In genomic region chr2:83261591-83262136, GRCh38 we compare ENCODE assay signal across 1 cellular context.
TF ChIP-seq lines count a peak whose summit lies in the region.

No MANE protein-coding gene starts in this region.

TF ChIP-seq in HepG2, 621 proteins besides CTCF, POLR2A, EP300 and RAD21 (continued from another document):
- TF ChIP-seq GMEB2 (CRISPR knock-in tag; IDR thresholded peaks at IDR 0.05; ENCODE audit: low read depth) (no peak), ZNF362 (CRISPR knock-in tag; IDR thresholded peaks at IDR 0.05; ENCODE audit: borderline replicate concordance) (peak; percentile 87), ISL2 (CRISPR knock-in tag; IDR thresholded peaks at IDR 0.05) (peak; percentile 32; the same call in 1 of the 2 replicates), NCOA2 (CRISPR knock-in tag; IDR thresholded peaks at IDR 0.05) (peak; percentile 47; the same call in 1 of the 2 replicates), GATAD2A (CRISPR knock-in tag; IDR thresholded peaks at IDR 0.05) (peak; percentile 86), ZNF3 (CRISPR knock-in tag; IDR thresholded peaks at IDR 0.05) (no peak), GABPA (IDR thresholded peaks at IDR 0.05; ENCODE audit: low read depth, low read length) (no peak), GABPA (CRISPR knock-in tag; IDR thresholded peaks at IDR 0.05; ENCODE audit: low read depth) (peak; percentile 13; the same call in 1 of the 2 replicates), POGZ (CRISPR knock-in tag; IDR thresholded peaks at IDR 0.05) (peak; percentile 70; the same call in 1 of the 2 replicates), ZNF607 (CRISPR knock-in tag; IDR thresholded peaks at IDR 0.05; ENCODE audit: borderline replicate concordance) (no peak), ZFP1 (CRISPR knock-in tag; IDR thresholded peaks at IDR 0.05) (peak; percentile 98), ZC3H4 (CRISPR knock-in tag; IDR thresholded peaks at IDR 0.05; ENCODE audit: borderline replicate concordance) (no peak), SOX5 (CRISPR knock-in tag; IDR thresholded peaks at IDR 0.05; ENCODE audit: borderline replicate concordance) (peak; percentile 69), ARID3A (IDR thresholded peaks at IDR 0.05; ENCODE audit: low read depth, low read length) (0 out of 2 replicates have a peak, but pooled peaks have one; percentile 20), ZNF281 (CRISPR knock-in tag; IDR thresholded peaks at IDR 0.05; ENCODE audit: borderline replicate concordance) (peak; percentile 40; the same call in 1 of the 2 replicates), MAX (IDR thresholded peaks at IDR 0.05) (0 out of 2 replicates have a peak, but pooled peaks have one; percentile 22), MIXL1 (CRISPR knock-in tag; IDR thresholded peaks at IDR 0.05) (peak; percentile 60; the same call in 1 of the 2 replicates), BCL6 (CRISPR knock-in tag; IDR thresholded peaks at IDR 0.05) (peak; percentile 75), ATAD3A (CRISPR knock-in tag; IDR thresholded peaks at IDR 0.05) (no peak), HHEX (CRISPR knock-in tag; IDR thresholded peaks at IDR 0.05) (0 out of 2 replicates have a peak, but pooled peaks have one; percentile 26), SOX13 (IDR thresholded peaks at IDR 0.05) (no peak), SOX13 (CRISPR knock-in tag; conservative IDR thresholded peaks at IDR 0.05 in 1 of 2, IDR thresholded peaks at IDR 0.05 in 1 of 2) (peak in 1 of 2 experiments; percentile 74; a peak in 2 of 4 replicates), SMC3 (IDR thresholded peaks at IDR 0.05; ENCODE audit: low read length) (0 out of 2 replicates have a peak, but pooled peaks have one; percentile 4), ZNF652 (CRISPR knock-in tag; IDR thresholded peaks at IDR 0.05; ENCODE audit: borderline replicate concordance, low read depth) (peak; percentile 20; the same call in 1 of the 2 replicates), SMAD3 (CRISPR knock-in tag; IDR thresholded peaks at IDR 0.05) (0 out of 2 replicates have a peak, but pooled peaks have one; percentile 65), HNRNPUL1 (IDR thresholded peaks at IDR 0.05; ENCODE audit: low read depth, low read length) (no peak), ELF3 (CRISPR knock-in tag; IDR thresholded peaks at IDR 0.05) (0 out of 2 replicates have a peak, but pooled peaks have one; percentile 26), ARID5B (CRISPR knock-in tag; IDR thresholded peaks at IDR 0.05) (peak; percentile 68; the same call in 1 of the 2 replicates), HNF4A (CRISPR knock-in tag; IDR thresholded peaks at IDR 0.05) (peak; percentile 70), NFKBIZ (CRISPR knock-in tag; IDR thresholded peaks at IDR 0.05) (no peak), MAZ (IDR thresholded peaks at IDR 0.05; ENCODE audit: borderline replicate concordance, low read depth, low read length) (0 out of 2 replicates have a peak, but pooled peaks have one; percentile 32), MAZ (CRISPR knock-in tag; IDR thresholded peaks at IDR 0.05; ENCODE audit: low read depth) (no peak), CBFB (CRISPR knock-in tag; IDR thresholded peaks at IDR 0.05) (no peak), KAT2B (IDR thresholded peaks at IDR 0.05; ENCODE audit: borderline replicate concordance, low read depth, low read length) (peak; percentile 55; the same call in 1 of the 2 replicates), SALL1 (CRISPR knock-in tag; IDR thresholded peaks at IDR 0.05) (peak; percentile 29; the same call in 1 of the 2 replicates), ZNF639 (CRISPR knock-in tag; conservative IDR thresholded peaks at IDR 0.05) (no peak), GZF1 (CRISPR knock-in tag; IDR thresholded peaks at IDR 0.05) (peak; percentile 66; the same call in 1 of the 2 replicates), ZSCAN20 (CRISPR knock-in tag; IDR thresholded peaks at IDR 0.05; ENCODE audit: borderline replicate concordance) (no peak), CEBPB (IDR thresholded peaks at IDR 0.05; ENCODE audit: borderline replicate concordance, low read depth, low read length) (peak; percentile 73; the same call in 1 of the 2 replicates), RARA (CRISPR knock-in tag; IDR thresholded peaks at IDR 0.05) (0 out of 2 replicates have a peak, but pooled peaks have one; percentile 9), ZNF331 (CRISPR knock-in tag; IDR thresholded peaks at IDR 0.05) (peak; percentile 66; the same call in 1 of the 2 replicates), AHDC1 (CRISPR knock-in tag; IDR thresholded peaks at IDR 0.05; ENCODE audit: borderline replicate concordance) (peak; percentile 59), RXRB (CRISPR knock-in tag; IDR thresholded peaks at IDR 0.05; ENCODE audit: borderline replicate concordance) (0 out of 2 replicates have a peak, but pooled peaks have one; percentile 19), ZMYM4 (CRISPR knock-in tag; IDR thresholded peaks at IDR 0.05) (peak; percentile 79), KDM6A (CRISPR knock-in tag; IDR thresholded peaks at IDR 0.05; ENCODE audit: low read depth) (peak; percentile 50; the same call in 1 of the 2 replicates)
